1 cellular context compared by ENCODE assay signal in genomic region chr6:83065511-83066192, GRCh38.
A peak's percentile ranks its signal among the peaks of the same experiment; 100 is the strongest.
TF ChIP-seq lines count a peak whose summit lies in the region.

Gene UBE3D, minus strand, starts transcription at chr6:83065841. Its CDS starts 123 bp downstream, at chr6:83065718.

TF ChIP-seq in K562, 482 proteins besides CTCF, POLR2A, EP300 and RAD21 (continued from another document and continues in another):
- TF ChIP-seq, protein P1, sequence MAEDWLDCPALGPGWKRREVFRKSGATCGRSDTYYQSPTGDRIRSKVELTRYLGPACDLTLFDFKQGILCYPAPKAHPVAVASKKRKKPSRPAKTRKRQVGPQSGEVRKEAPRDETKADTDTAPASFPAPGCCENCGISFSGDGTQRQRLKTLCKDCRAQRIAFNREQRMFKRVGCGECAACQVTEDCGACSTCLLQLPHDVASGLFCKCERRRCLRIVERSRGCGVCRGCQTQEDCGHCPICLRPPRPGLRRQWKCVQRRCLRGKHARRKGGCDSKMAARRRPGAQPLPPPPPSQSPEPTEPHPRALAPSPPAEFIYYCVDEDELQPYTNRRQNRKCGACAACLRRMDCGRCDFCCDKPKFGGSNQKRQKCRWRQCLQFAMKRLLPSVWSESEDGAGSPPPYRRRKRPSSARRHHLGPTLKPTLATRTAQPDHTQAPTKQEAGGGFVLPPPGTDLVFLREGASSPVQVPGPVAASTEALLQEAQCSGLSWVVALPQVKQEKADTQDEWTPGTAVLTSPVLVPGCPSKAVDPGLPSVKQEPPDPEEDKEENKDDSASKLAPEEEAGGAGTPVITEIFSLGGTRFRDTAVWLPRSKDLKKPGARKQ (CRISPR knock-in tag; IDR thresholded peaks at IDR 0.05): no peak
- TF ChIP-seq MEIS2 (IDR thresholded peaks at IDR 0.05; ENCODE audit: partially characterized antibody) (peak; percentile 43), HDAC8 (tag; IDR thresholded peaks at IDR 0.05) (no peak), ZNF75A (CRISPR knock-in tag; IDR thresholded peaks at IDR 0.05) (no peak), ZNF232 (CRISPR knock-in tag; IDR thresholded peaks at IDR 0.05) (no peak), SNRNP70 (optimal IDR thresholded peaks at IDR 0.05; ENCODE audit: low read depth, low read length) (no peak), MAFG (tag; conservative IDR thresholded peaks at IDR 0.05) (no peak), MLX (CRISPR knock-in tag; conservative IDR thresholded peaks at IDR 0.05) (no peak), EGR1 (conservative IDR thresholded peaks at IDR 0.05) (peak; percentile 69), CBFA2T2 (conservative IDR thresholded peaks at IDR 0.05) (no peak), NFE2 (IDR thresholded peaks at IDR 0.05; ENCODE audit: low read depth) (0 out of 2 replicates have a peak, but pooled peaks have one; percentile 31), FOXP1 (CRISPR knock-in tag; IDR thresholded peaks at IDR 0.05) (peak; percentile 71; the same call in 1 of the 2 replicates), TOE1 (IDR thresholded peaks at IDR 0.05; ENCODE audit: borderline replicate concordance) (peak; percentile 93; the same call in 1 of the 2 replicates), TOE1 (CRISPR knock-in tag; IDR thresholded peaks at IDR 0.05; ENCODE audit: borderline replicate concordance, low read depth) (no peak), ZNF830 (CRISPR knock-in tag; IDR thresholded peaks at IDR 0.05) (no peak), ILF3 (IDR thresholded peaks at IDR 0.05; ENCODE audit: borderline replicate concordance) (no peak), SAFB2 (IDR thresholded peaks at IDR 0.05; ENCODE audit: borderline replicate concordance, low read depth, low read length, severe bottlenecking) (no peak), GABPB1 (CRISPR knock-in tag; IDR thresholded peaks at IDR 0.05) (no peak; the same call in 1 of the 2 replicates), HDAC3 (IDR thresholded peaks at IDR 0.05; ENCODE audit: borderline replicate concordance, partially characterized antibody) (no peak), NBN (IDR thresholded peaks at IDR 0.05; ENCODE audit: low read depth) (no peak), GTF2E2 (tag; IDR thresholded peaks at IDR 0.05) (no peak), ZNF444 (CRISPR knock-in tag; IDR thresholded peaks at IDR 0.05) (no peak), HNRNPH1 (optimal IDR thresholded peaks at IDR 0.05; ENCODE audit: low read depth, low read length) (no peak), E2F3 (CRISPR knock-in tag; IDR thresholded peaks at IDR 0.05) (no peak), BCL6 (CRISPR knock-in tag; IDR thresholded peaks at IDR 0.05) (no peak), POLR3G (IDR thresholded peaks at IDR 0.05; ENCODE audit: extremely low read depth, insufficient read length, insufficient replicate concordance) (no peak), KHSRP (IDR thresholded peaks at IDR 0.05) (no peak), ZNF175 (CRISPR knock-in tag; IDR thresholded peaks at IDR 0.05; ENCODE audit: low read depth) (no peak), LCOR (CRISPR knock-in tag; IDR thresholded peaks at IDR 0.05) (no peak; the same call in 1 of the 2 replicates), CEBPB (tag; IDR thresholded peaks at IDR 0.05) (no peak), ZNF253 (CRISPR knock-in tag; conservative IDR thresholded peaks at IDR 0.05) (no peak), GMEB1 (CRISPR knock-in tag; IDR thresholded peaks at IDR 0.05) (peak; percentile 28; the same call in 1 of the 2 replicates), DIDO1 (tag; IDR thresholded peaks at IDR 0.05; ENCODE audit: low read depth) (no peak), FOXA3 (CRISPR knock-in tag; conservative IDR thresholded peaks at IDR 0.05 in 1 of 2, IDR thresholded peaks at IDR 0.05 in 1 of 2) (peak in 1 of 2 experiments; percentile 78; a peak in 2 of 4 replicates), OTX1 (CRISPR knock-in tag; IDR thresholded peaks at IDR 0.05) (no peak), NFATC3 (IDR thresholded peaks at IDR 0.05) (no peak), ZBTB12 (CRISPR knock-in tag; IDR thresholded peaks at IDR 0.05) (no peak), ARID2 (IDR thresholded peaks at IDR 0.05) (no peak), ZNF668 (CRISPR knock-in tag; IDR thresholded peaks at IDR 0.05) (no peak), ZNF431 (CRISPR knock-in tag; IDR thresholded peaks at IDR 0.05) (no peak), POLR2B (IDR thresholded peaks at IDR 0.05; ENCODE audit: low read depth, partially characterized antibody) (peak; percentile 71), KLF1 (tag; IDR thresholded peaks at IDR 0.05) (no peak), THRA (IDR thresholded peaks at IDR 0.05) (no peak), XRCC3 (IDR thresholded peaks at IDR 0.05) (no peak), UBTF (IDR thresholded peaks at IDR 0.05; ENCODE audit: borderline replicate concordance in 1 of 2, low read depth in 2 of 2, low read length in 2 of 2) (0 out of 4 replicates have a peak, but pooled peaks of 1 of the 2 experiments have one; percentile 62), PHB (CRISPR knock-in tag; IDR thresholded peaks at IDR 0.05) (no peak), NFYB (IDR thresholded peaks at IDR 0.05; ENCODE audit: extremely low read depth, insufficient read length) (no peak), HOXB6 (CRISPR knock-in tag; IDR thresholded peaks at IDR 0.05; ENCODE audit: borderline replicate concordance) (no peak), NR2C1 (IDR thresholded peaks at IDR 0.05) (no peak), NR2C1 (tag; IDR thresholded peaks at IDR 0.05) (peak; percentile 72; the same call in 1 of the 2 replicates), ZNF174 (CRISPR knock-in tag; IDR thresholded peaks at IDR 0.05) (no peak), ASH1L (IDR thresholded peaks at IDR 0.05; ENCODE audit: borderline replicate concordance, low read depth, partially characterized antibody) (no peak), ZFP30 (CRISPR knock-in tag; IDR thresholded peaks at IDR 0.05; ENCODE audit: borderline replicate concordance) (no peak), ZNF766 (CRISPR knock-in tag; conservative IDR thresholded peaks at IDR 0.05) (no peak), SP2 (IDR thresholded peaks at IDR 0.05; ENCODE audit: extremely low read depth, low read depth, low read length, poor library complexity, severe bottlenecking) (no peak), MBD2 (IDR thresholded peaks at IDR 0.05; ENCODE audit: borderline replicate concordance, low read depth) (0 out of 2 replicates have a peak, but pooled peaks have one; percentile 24)
- TF ChIP-seq, protein P2, sequence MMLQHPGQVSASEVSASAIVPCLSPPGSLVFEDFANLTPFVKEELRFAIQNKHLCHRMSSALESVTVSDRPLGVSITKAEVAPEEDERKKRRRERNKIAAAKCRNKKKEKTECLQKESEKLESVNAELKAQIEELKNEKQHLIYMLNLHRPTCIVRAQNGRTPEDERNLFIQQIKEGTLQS (IDR thresholded peaks at IDR 0.05): no peak
- TF ChIP-seq, protein P2 (CRISPR knock-in tag; conservative IDR thresholded peaks at IDR 0.05): no peak
- TF ChIP-seq, protein P3, sequence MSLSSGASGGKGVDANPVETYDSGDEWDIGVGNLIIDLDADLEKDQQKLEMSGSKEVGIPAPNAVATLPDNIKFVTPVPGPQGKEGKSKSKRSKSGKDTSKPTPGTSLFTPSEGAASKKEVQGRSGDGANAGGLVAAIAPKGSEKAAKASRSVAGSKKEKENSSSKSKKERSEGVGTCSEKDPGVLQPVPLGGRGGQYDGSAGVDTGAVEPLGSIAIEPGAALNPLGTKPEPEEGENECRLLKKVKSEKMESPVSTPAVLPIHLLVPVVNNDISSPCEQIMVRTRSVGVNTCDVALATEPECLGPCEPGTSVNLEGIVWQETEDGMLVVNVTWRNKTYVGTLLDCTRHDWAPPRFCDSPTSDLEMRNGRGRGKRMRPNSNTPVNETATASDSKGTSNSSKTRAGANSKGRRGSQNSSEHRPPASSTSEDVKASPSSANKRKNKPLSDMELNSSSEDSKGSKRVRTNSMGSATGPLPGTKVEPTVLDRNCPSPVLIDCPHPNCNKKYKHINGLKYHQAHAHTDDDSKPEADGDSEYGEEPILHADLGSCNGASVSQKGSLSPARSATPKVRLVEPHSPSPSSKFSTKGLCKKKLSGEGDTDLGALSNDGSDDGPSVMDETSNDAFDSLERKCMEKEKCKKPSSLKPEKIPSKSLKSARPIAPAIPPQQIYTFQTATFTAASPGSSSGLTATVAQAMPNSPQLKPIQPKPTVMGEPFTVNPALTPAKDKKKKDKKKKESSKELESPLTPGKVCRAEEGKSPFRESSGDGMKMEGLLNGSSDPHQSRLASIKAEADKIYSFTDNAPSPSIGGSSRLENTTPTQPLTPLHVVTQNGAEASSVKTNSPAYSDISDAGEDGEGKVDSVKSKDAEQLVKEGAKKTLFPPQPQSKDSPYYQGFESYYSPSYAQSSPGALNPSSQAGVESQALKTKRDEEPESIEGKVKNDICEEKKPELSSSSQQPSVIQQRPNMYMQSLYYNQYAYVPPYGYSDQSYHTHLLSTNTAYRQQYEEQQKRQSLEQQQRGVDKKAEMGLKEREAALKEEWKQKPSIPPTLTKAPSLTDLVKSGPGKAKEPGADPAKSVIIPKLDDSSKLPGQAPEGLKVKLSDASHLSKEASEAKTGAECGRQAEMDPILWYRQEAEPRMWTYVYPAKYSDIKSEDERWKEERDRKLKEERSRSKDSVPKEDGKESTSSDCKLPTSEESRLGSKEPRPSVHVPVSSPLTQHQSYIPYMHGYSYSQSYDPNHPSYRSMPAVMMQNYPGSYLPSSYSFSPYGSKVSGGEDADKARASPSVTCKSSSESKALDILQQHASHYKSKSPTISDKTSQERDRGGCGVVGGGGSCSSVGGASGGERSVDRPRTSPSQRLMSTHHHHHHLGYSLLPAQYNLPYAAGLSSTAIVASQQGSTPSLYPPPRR (CRISPR knock-in tag; IDR thresholded peaks at IDR 0.05; ENCODE audit: borderline replicate concordance): no peak; the same call in 1 of the 2 replicates
- TF ChIP-seq, protein P4, sequence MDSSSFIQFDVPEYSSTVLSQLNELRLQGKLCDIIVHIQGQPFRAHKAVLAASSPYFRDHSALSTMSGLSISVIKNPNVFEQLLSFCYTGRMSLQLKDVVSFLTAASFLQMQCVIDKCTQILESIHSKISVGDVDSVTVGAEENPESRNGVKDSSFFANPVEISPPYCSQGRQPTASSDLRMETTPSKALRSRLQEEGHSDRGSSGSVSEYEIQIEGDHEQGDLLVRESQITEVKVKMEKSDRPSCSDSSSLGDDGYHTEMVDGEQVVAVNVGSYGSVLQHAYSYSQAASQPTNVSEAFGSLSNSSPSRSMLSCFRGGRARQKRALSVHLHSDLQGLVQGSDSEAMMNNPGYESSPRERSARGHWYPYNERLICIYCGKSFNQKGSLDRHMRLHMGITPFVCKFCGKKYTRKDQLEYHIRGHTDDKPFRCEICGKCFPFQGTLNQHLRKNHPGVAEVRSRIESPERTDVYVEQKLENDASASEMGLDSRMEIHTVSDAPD (CRISPR knock-in tag; IDR thresholded peaks at IDR 0.05): no peak
